ENCODE assay signal across 2 cellular contexts in the genomic region with DNA sequence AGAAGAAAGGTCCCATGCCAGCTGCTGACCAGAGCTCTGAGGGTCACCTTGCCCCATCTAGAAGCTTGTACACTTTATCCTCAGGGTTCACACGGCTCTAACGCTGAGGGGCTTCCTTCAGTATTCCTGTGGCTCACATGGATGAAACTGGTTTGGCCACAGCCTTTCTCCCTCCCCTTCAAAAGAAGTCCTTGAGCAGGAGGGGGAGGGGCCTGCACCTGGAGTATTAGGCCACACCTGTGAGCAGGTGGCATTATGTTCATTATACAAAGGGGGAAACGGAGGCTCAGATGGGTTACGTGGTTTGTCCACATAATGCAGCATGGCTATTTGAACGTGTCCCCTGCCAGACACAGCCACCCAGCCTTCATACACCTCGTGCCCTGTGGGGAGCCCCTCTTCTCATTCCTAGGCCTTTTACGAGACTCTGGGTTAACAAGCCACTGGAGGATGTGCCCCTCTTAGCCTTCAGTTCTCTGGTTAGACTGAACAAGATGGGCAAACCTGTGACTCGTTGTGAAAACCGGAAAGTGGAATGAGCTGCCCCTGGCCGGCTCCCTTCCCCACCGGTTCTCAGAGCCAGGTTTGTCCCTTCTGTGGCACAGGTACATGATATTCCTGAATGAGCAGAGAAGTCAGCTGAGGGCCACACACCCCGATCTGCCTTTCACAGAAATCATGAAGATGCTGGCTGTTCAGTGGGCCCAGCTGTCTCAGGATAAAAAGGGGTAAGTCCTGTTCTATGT.
TF ChIP-seq lines count a peak whose summit lies in the region.

No MANE protein-coding gene starts in this region.

TF ChIP-seq in HepG2, 621 proteins besides CTCF, POLR2A, EP300 and RAD21:
- TF ChIP-seq, protein P1, sequence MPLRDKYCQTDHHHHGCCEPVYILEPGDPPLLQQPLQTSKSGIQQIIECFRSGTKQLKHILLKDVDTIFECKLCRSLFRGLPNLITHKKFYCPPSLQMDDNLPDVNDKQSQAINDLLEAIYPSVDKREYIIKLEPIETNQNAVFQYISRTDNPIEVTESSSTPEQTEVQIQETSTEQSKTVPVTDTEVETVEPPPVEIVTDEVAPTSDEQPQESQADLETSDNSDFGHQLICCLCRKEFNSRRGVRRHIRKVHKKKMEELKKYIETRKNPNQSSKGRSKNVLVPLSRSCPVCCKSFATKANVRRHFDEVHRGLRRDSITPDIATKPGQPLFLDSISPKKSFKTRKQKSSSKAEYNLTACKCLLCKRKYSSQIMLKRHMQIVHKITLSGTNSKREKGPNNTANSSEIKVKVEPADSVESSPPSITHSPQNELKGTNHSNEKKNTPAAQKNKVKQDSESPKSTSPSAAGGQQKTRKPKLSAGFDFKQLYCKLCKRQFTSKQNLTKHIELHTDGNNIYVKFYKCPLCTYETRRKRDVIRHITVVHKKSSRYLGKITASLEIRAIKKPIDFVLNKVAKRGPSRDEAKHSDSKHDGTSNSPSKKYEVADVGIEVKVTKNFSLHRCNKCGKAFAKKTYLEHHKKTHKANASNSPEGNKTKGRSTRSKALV (CRISPR knock-in tag; IDR thresholded peaks at IDR 0.05), result no peak
- TF ChIP-seq FOXC1 (CRISPR knock-in tag; IDR thresholded peaks at IDR 0.05; ENCODE audit: borderline replicate concordance) (no peak), ZIK1 (CRISPR knock-in tag; IDR thresholded peaks at IDR 0.05; ENCODE audit: borderline replicate concordance, low read depth) (no peak), KAT8 (CRISPR knock-in tag; IDR thresholded peaks at IDR 0.05) (no peak), ZBTB8A (CRISPR knock-in tag; IDR thresholded peaks at IDR 0.05; ENCODE audit: borderline replicate concordance, low read depth) (no peak), ZNF775 (CRISPR knock-in tag; IDR thresholded peaks at IDR 0.05; ENCODE audit: borderline replicate concordance) (no peak), SMARCC2 (IDR thresholded peaks at IDR 0.05) (no peak), ZNF563 (CRISPR knock-in tag; IDR thresholded peaks at IDR 0.05) (no peak), XRCC5 (optimal IDR thresholded peaks at IDR 0.05; ENCODE audit: low read length) (no peak), ZBTB42 (CRISPR knock-in tag; IDR thresholded peaks at IDR 0.05) (no peak)
- TF ChIP-seq, protein P2, sequence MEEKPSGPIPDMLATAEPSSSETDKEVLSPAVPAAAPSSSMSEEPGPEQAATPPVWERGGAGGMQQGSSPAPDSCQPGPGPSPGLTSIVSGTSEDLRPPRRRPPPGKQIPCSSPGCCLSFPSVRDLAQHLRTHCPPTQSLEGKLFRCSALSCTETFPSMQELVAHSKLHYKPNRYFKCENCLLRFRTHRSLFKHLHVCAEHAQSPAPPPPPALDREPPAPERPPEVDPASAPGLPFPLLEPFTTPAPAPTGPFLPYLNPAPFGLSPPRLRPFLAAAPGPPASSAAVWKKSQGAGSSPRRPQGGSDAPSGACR (CRISPR knock-in tag; IDR thresholded peaks at IDR 0.05), result no peak
- TF ChIP-seq, protein P3, sequence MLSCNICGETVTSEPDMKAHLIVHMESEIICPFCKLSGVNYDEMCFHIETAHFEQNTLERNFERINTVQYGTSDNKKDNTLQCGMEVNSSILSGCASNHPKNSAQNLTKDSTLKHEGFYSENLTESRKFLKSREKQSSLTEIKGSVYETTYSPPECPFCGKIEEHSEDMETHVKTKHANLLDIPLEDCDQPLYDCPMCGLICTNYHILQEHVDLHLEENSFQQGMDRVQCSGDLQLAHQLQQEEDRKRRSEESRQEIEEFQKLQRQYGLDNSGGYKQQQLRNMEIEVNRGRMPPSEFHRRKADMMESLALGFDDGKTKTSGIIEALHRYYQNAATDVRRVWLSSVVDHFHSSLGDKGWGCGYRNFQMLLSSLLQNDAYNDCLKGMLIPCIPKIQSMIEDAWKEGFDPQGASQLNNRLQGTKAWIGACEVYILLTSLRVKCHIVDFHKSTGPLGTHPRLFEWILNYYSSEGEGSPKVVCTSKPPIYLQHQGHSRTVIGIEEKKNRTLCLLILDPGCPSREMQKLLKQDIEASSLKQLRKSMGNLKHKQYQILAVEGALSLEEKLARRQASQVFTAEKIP (CRISPR knock-in tag; IDR thresholded peaks at IDR 0.05; ENCODE audit: borderline replicate concordance), result no peak

TF ChIP-seq in IMR-90, 13 proteins besides CTCF, POLR2A, EP300 and RAD21:
- TF ChIP-seq MAFK (IDR thresholded peaks at IDR 0.05; ENCODE audit: low read depth, low read length) (no peak), FOS (IDR thresholded peaks at IDR 0.05; ENCODE audit: low read depth, low read length) (no peak), BHLHE40 (IDR thresholded peaks at IDR 0.05; ENCODE audit: low read depth, low read length) (no peak), MAZ (IDR thresholded peaks at IDR 0.05; ENCODE audit: borderline replicate concordance, low read depth, low read length) (no peak), SMC3 (IDR thresholded peaks at IDR 0.05; ENCODE audit: low read depth, low read length) (no peak), RFX5 (IDR thresholded peaks at IDR 0.05; ENCODE audit: low read depth, low read length) (no peak), CEBPB (IDR thresholded peaks at IDR 0.05; ENCODE audit: low read depth, low read length) (no peak), CHD1 (IDR thresholded peaks at IDR 0.05; ENCODE audit: low read depth, low read length) (no peak), NFE2L2 (IDR thresholded peaks at IDR 0.05; ENCODE audit: low read depth, low read length) (no peak), RCOR1 (IDR thresholded peaks at IDR 0.05; ENCODE audit: insufficient replicate concordance, low read length) (no peak), MXI1 (IDR thresholded peaks at IDR 0.05; ENCODE audit: borderline replicate concordance, low read depth, low read length) (no peak)
- TF ChIP-seq, protein P4, sequence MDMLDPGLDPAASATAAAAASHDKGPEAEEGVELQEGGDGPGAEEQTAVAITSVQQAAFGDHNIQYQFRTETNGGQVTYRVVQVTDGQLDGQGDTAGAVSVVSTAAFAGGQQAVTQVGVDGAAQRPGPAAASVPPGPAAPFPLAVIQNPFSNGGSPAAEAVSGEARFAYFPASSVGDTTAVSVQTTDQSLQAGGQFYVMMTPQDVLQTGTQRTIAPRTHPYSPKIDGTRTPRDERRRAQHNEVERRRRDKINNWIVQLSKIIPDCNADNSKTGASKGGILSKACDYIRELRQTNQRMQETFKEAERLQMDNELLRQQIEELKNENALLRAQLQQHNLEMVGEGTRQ (IDR thresholded peaks at IDR 0.05; ENCODE audit: low read depth, low read length), result no peak
- TF ChIP-seq, protein P5, sequence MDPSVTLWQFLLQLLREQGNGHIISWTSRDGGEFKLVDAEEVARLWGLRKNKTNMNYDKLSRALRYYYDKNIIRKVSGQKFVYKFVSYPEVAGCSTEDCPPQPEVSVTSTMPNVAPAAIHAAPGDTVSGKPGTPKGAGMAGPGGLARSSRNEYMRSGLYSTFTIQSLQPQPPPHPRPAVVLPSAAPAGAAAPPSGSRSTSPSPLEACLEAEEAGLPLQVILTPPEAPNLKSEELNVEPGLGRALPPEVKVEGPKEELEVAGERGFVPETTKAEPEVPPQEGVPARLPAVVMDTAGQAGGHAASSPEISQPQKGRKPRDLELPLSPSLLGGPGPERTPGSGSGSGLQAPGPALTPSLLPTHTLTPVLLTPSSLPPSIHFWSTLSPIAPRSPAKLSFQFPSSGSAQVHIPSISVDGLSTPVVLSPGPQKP (IDR thresholded peaks at IDR 0.05; ENCODE audit: borderline replicate concordance, low read depth, low read length), result no peak
